In genomic region chr7:140923358-140924006, GRCh38 we compare ENCODE assay signal across 8 cellular contexts. TPM values are rescaled to one million over a fixed set of nuclear protein-coding genes. Genes with fewer than 3 reads are reported as not detected.
A peak's percentile ranks its signal among the peaks of the same experiment; 100 is the strongest.
DNase-seq lines count a peak whose midpoint lies in the region; ATAC-seq and TF ChIP-seq lines count a peak whose summit lies in the region.

No MANE protein-coding gene starts in this region.

- ATAC-seq in GM21447 (IDR thresholded peaks at IDR 0.05; ENCODE audit: unreplicated experiment) = peak; percentile 15
- peak; percentile 24 to 40 for ATAC-seq in lower lobe of right lung

- no peak for TF ChIP-seq CTCF in lower lobe of right lung (IDR thresholded peaks at IDR 0.05)
- no peak for TF ChIP-seq CTCF in uterus (IDR thresholded peaks at IDR 0.05)

- H3K27me3 ChIP-seq in MG63 = no peaks in the 10 kb centered on the region
- no peaks in the 10 kb centered on the region for H3K27me3 ChIP-seq in lower lobe of right lung (ENCODE audit: low read depth)
- H3K27me3 ChIP-seq in uterus = no peaks in the 10 kb centered on the region

- no peak for TF ChIP-seq POLR2A in uterus (IDR thresholded peaks at IDR 0.05)

- intact Hi-C loops in lower lobe of right lung (cut with DNase I) = no loop called here
- intact Hi-C loops in uterus (cut with DNase I; ENCODE audit: low total_unique reads) = no loop called here

- H3K4me1 ChIP-seq in lower lobe of right lung (peaks cover 36% of the 10 kb centered on the region), uterus (peaks cover 0 to 11% of the 10 kb centered on the region in 2 donors)

- H3K36me3 ChIP-seq in MG63 = no peaks in the 10 kb centered on the region
- no peaks in the 10 kb centered on the region for H3K36me3 ChIP-seq in lower lobe of right lung
- H3K36me3 ChIP-seq in uterus = no peaks in the 10 kb centered on the region

- H3K4me3 ChIP-seq in MG63 (peak overlapping the region; percentile 81), lower lobe of right lung (peak overlapping the region; percentile 92), uterus (peak overlapping the region; percentile 79 to 82)

- H3K27ac ChIP-seq in cingulate gyrus (ENCODE audit: low read depth, low read length) (peak overlapping the region; percentile 88), lower lobe of right lung (peak overlapping the region; percentile 99), uterus (peak overlapping the region; percentile 99)

- H3K9me3 ChIP-seq in MG63 (no peaks in the 10 kb centered on the region), lower lobe of right lung (no peaks in the 10 kb centered on the region), uterus (no peaks in the 10 kb centered on the region)

- DNase-seq in CD1c-positive myeloid dendritic cell (ENCODE audit: extremely low spot score) (peak; percentile 2), MG63 (no peak), lower lobe of right lung (no peak), uterus (no peak), GM19240 (ENCODE audit: insufficient read length, low spot score) (no peak), DMS153 treated with DMSO at 0.1 percent for 48 hours (lab: John Stamatoyannopoulos, UW; ENCODE audit: unreplicated experiment) (no peak)

RNA-seq across cellular contexts. Expression of gene BRAF, which starts 1.2 kb away (rescaled TPM):
- 4.2 TPM in 2 replicates for total RNA-seq in MG63 (2014; rRNA removed; shearing (Covaris generic); ENCODE audit: low replicate concordance)
- total RNA-seq in lower lobe of right lung = 43.0 TPM
- total RNA-seq in uterus = 10 to 100 TPM; 42.6 to 76.8 (median 66.5) TPM
